Comparison of ENCODE assay signal across 8 cellular contexts in the genomic region with DNA sequence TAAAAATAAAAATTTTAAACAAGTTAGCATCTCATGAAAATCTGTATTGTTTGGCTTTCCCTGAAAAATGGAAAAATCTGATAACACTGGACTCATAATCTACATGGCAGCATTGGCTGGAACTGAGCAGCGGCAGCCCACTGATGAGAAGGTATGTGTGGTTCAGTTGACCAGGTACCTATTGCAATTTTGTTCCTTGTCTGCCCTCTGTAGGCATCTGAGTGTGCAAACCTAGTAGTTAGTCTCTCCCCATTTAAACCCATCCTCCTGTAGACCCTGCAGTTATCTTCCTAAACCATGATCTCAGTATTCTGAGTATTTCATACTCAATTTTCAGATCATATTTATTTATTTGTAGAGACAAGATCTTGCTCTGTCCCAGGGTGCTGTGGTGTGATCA. TPM values are rescaled to one million over a fixed set of nuclear protein-coding genes. Genes with fewer than 3 reads are reported as not detected.
DNase-seq lines count a peak whose midpoint lies in the region; ATAC-seq lines count a peak whose summit lies in the region.

No MANE protein-coding gene starts in this region.

- H3K27ac ChIP-seq in GM23248: no peak overlapping the region

- no peaks in the 10 kb centered on the region for H3K9me2 ChIP-seq in GM23248 (ENCODE audit: insufficient read depth)

- H3K27me3 ChIP-seq in GM23248 (replicated peaks; ENCODE audit: insufficient read depth): peaks cover 6% of the 10 kb centered on the region; the same call in 1 of the 2 replicates

- no peaks in the 10 kb centered on the region for H3K79me2 ChIP-seq in GM23248 (ENCODE audit: insufficient read depth)

- H3K9me3 ChIP-seq in GM23248 (ENCODE audit: low read depth): no peaks in the 10 kb centered on the region

- H3F3A ChIP-seq in GM23248 (ENCODE audit: insufficient read depth): no peaks in the 10 kb centered on the region

- H4K20me1 ChIP-seq in GM23248 (ENCODE audit: insufficient read depth): no peaks in the 10 kb centered on the region

- 44 to 48% methylated on average over 1 of the region's 1 CpG for WGBS in GM23248 (ENCODE audit: low coverage in 1 of 2, low lambda C conversion rate in 2 of 2, missing lambda C conversion rate in 2 of 2), 2 experiments

- H3K4me1 ChIP-seq in GM23248 (ENCODE audit: insufficient read depth): no peaks in the 10 kb centered on the region

- no peak overlapping the region for H3K9ac ChIP-seq in GM23248

- H3K36me3 ChIP-seq in GM23248 (ENCODE audit: low read depth): no peaks in the 10 kb centered on the region

- in situ Hi-C loops in GM23248 (cut with MboI): loop anchor here (10.0 kb wide), 1 partner anchor 255 kb away; no protein-coding TSS in a partner anchor

- DNase-seq in ELR (ENCODE audit: low read depth) (peak; percentile 17), GM23248 (peak; percentile 7), RPMI8226 (peak; percentile 25), left cardiac atrium (no peak), GM03348 (ENCODE audit: low spot score) (no peak)

- intact Hi-C loops in left cardiac atrium (cut with DNase I): loop anchor here (2.0 to 10.0 kb wide), 3 partner anchors 143 to 725 kb away; no protein-coding TSS in a partner anchor

- no peak overlapping the region for H3K4me2 ChIP-seq in GM23248 (ENCODE audit: unreplicated experiment)

- ATAC-seq in left cardiac atrium (peak; percentile 69 to 84), HG03045 (IDR thresholded peaks at IDR 0.05; ENCODE audit: unreplicated experiment) (no peak), HG03565 (IDR thresholded peaks at IDR 0.05; ENCODE audit: unreplicated experiment) (no peak), HG03039 (IDR thresholded peaks at IDR 0.05; ENCODE audit: unreplicated experiment) (no peak)

- H3K4me3 ChIP-seq in GM23248: no peak overlapping the region

- no peak overlapping the region for H2AFZ ChIP-seq in GM23248

RNA-seq across cellular contexts. Expression of gene SERBP1, which starts 59.4 kb away (rescaled TPM):
- total RNA-seq in GM23248 (2014; rRNA removed; shearing (Covaris generic)): 204 and 214 TPM in 2 replicates
- 156 and 165 TPM in 2 replicates for polyA plus RNA-seq in GM23248 (2016; fragmentation: Nextera tagmentation; extraction: Ambion mirVana)
- total RNA-seq in left cardiac atrium: 100 to 1,000 TPM; 103 to 122 TPM

Comparison
In these comparisons a context has a peak if more than half of its experiments do, and no peak if none do; other contexts are left out.
1. DNase-seq: peak in ELR (single experiment), GM23248 (single experiment) and RPMI8226 (single experiment); none in left cardiac atrium (single experiment) and GM03348 (single experiment).
2. ATAC-seq: peak in left cardiac atrium (2 of 2); none in HG03045 (single experiment), HG03565 (single experiment) and HG03039 (single experiment).